ENCODE assay signal across 14 cellular contexts in the genomic region with DNA sequence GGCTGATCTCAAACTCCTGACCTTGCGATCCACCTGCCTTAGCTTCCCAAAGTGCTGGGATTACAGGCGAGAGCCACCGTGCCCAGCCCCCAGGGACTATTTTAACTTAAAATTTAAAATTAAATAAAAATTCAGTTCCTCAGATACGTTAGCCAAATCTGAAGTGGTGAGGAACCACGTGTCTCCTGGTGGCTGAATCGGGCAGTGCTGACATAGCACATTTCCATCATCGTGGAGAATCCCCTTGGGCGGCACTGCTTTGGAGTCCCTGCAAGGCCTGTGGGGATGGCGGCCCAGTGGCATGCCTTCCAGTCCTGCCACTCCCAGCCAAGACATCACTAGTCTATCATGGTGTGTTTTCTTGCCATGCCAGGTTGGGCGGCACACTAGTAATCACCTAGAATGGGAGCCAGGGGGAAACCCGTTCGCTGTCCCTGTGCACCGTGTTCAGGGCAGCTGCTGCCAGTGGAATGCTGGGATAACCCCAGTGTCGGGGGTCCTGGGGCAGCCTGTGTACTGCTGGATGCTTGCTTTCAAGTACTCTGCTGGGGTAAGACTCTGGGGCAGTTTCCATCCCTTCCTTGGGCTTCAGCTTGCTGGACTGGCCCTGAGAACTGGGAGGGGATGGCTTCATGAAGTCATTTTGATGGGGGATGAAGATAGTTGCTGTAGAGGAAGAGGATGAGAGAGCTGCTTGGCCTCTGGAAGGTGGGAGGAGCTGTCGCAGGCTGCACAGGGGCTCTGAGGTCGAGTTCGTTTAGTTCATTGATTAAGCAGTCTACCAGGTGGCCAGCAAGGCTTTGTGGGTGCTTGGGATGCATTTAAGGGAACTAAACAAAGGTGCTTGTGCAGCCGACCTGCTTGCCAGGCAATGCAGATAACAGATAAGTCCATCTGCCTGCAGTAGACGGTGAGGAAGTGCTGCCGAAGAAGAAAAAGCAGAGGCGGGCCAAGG. TPM values are rescaled to one million over a fixed set of nuclear protein-coding genes. Genes with fewer than 3 reads are reported as not detected.
DNase-seq lines count a peak whose midpoint lies in the region; ATAC-seq and TF ChIP-seq lines count a peak whose summit lies in the region.
"Had no signal": no experiment of that assay in that cellular context is flagged by ENCODE, and none has a peak within 500 bp of the region (broad histone marks: within the 10 kb centered on the region; RNA-seq: fewer than 3 reads in every experiment).

No MANE protein-coding gene starts in this region.

- no peak overlapping the region for H3K9ac ChIP-seq in H9 (ENCODE audit: extremely low read depth, insufficient read length, low read length)

- CTCF ChIA-PET in naive thymus-derived CD4-positive, alpha-beta T cell (lab: Charles Lee): no interaction called here

- H4K20me1 ChIP-seq in H9 (ENCODE audit: control insufficient read depth, insufficient read depth, insufficient read length): no peaks in the 10 kb centered on the region

- WGBS in H9 (ENCODE audit: extremely low coverage, insufficient read length, low lambda C conversion rate): no CpG with 5 or more reads among the region's 21 CpGs

- H2AFZ ChIP-seq in H9 (ENCODE audit: low read length): no peak overlapping the region

- no peak overlapping the region for H2BK5ac ChIP-seq in H9 (ENCODE audit: insufficient read length, low read length)

- H3K27ac ChIP-seq in H9 (ENCODE audit: insufficient read length, low read depth, low read length): no peak overlapping the region
- no peak overlapping the region for H3K27ac ChIP-seq in naive thymus-derived CD4-positive, alpha-beta T cell (ENCODE audit: low read depth, low read length)

- no peaks in the 10 kb centered on the region for H3K9me3 Mint-ChIP-seq in H9
- H3K9me3 Mint-ChIP-seq in brain: no peaks in the 10 kb centered on the region
- peaks cover 0 to 2% (median 0%) of the 10 kb centered on the region in 11 donors for H3K9me3 Mint-ChIP-seq in naive thymus-derived CD4-positive, alpha-beta T cell
- H3K9me3 Mint-ChIP-seq: nephron had no signal

- H3K9me3 ChIP-seq in H9 (ENCODE audit: control insufficient read depth, low read depth, low read length): no peaks in the 10 kb centered on the region
- no peaks in the 10 kb centered on the region for H3K9me3 ChIP-seq in naive thymus-derived CD4-positive, alpha-beta T cell (ENCODE audit: control insufficient read depth in 2 of 3, low read length in 3 of 3)

- H3K4me1 Mint-ChIP-seq in H9: peaks cover 8 to 11% of the 10 kb centered on the region in 2 experiments
- H3K4me1 Mint-ChIP-seq in brain: peaks cover 36% of the 10 kb centered on the region
- H3K4me1 Mint-ChIP-seq in naive thymus-derived CD4-positive, alpha-beta T cell: peaks cover 28 to 57% (median 48%) of the 10 kb centered on the region in 7 donors

- TF ChIP-seq CTCF in AG10803 (conservative IDR thresholded peaks at IDR 0.05; ENCODE audit: low read length) (0 out of 2 replicates have a peak, but pooled peaks have one; percentile 19), H9 (conservative IDR thresholded peaks at IDR 0.05) (peak; percentile 52), brain (conservative IDR thresholded peaks at IDR 0.05) (peak in 1 of 2 experiments; percentile 14)

- H3K18ac ChIP-seq in H9 (ENCODE audit: insufficient read length, low read depth, low read length): no peak overlapping the region

- H3K36me3 Mint-ChIP-seq in H9 (ENCODE audit: insufficient read depth in 1 of 3, low read depth in 3 of 3) (peaks cover 6 to 33% (median 16%) of the 10 kb centered on the region in 3 experiments; a peak in 6 of 7 replicates), brain (peaks cover 11% of the 10 kb centered on the region)
- H3K36me3 Mint-ChIP-seq in naive thymus-derived CD4-positive, alpha-beta T cell: peaks cover 0 to 4% (median 0%) of the 10 kb centered on the region in 5 donors

- H3K27me3 ChIP-seq in H9 (ENCODE audit: insufficient read depth, low read length): no peaks in the 10 kb centered on the region
- no peaks in the 10 kb centered on the region for H3K27me3 ChIP-seq in naive thymus-derived CD4-positive, alpha-beta T cell (ENCODE audit: control insufficient read depth in 2 of 2, insufficient read depth in 2 of 2, low read length in 2 of 2)

- H3K56ac ChIP-seq in H9 (ENCODE audit: insufficient read length, low read depth, low read length): no peak overlapping the region

- no peak overlapping the region for H2BK15ac ChIP-seq in H9 (ENCODE audit: low read depth, low read length)

- H3K14ac ChIP-seq in H9 (ENCODE audit: insufficient read depth, low read length): no peak overlapping the region

- no peak overlapping the region for H2BK120ac ChIP-seq in H9 (ENCODE audit: low read depth, low read length, poor library complexity, severe bottlenecking)

- H3K4me3 ChIP-seq in AG10803 (ENCODE audit: low read length): no peak overlapping the region
- H3K4me3 ChIP-seq in naive thymus-derived CD4-positive, alpha-beta T cell (ENCODE audit: low read length): no peak overlapping the region

- no peak overlapping the region for H3T11ph ChIP-seq in H9 (ENCODE audit: low read length)

- no peak overlapping the region for H4K91ac ChIP-seq in H9 (ENCODE audit: insufficient read length, low read depth, low read length)

- POLR2A ChIA-PET in naive thymus-derived CD4-positive, alpha-beta T cell (lab: Charles Lee): interaction anchor here (0.8 to 1.2 kb wide), 2 partner anchors 15 to 16 kb away, joined by 3 read pairs; no protein-coding TSS in a partner anchor

- H3K4me1 ChIP-seq in H9 (ENCODE audit: insufficient read depth, low read length): no peaks in the 10 kb centered on the region
- H3K4me1 ChIP-seq in naive thymus-derived CD4-positive, alpha-beta T cell (ENCODE audit: control insufficient read depth in 2 of 2, insufficient read depth in 2 of 2, low read length in 2 of 2): peaks cover 23 to 29% of the 10 kb centered on the region in 2 donors

- H2BK12ac ChIP-seq in H9 (ENCODE audit: insufficient read length, low read depth, low read length): no peak overlapping the region

- H2BK20ac ChIP-seq in H9 (ENCODE audit: low read depth, low read length, poor library complexity, severe bottlenecking): no peak overlapping the region

- intact Hi-C loops in naive thymus-derived CD4-positive, alpha-beta T cell (cut with micrococcal nuclease): no loop called here

- no peak overlapping the region for H3K4ac ChIP-seq in H9 (ENCODE audit: low read depth, low read length)

- H3K4me3 Mint-ChIP-seq in H9 (no peak overlapping the region), brain (no peak overlapping the region)
- H3K4me3 Mint-ChIP-seq in naive thymus-derived CD4-positive, alpha-beta T cell: peak overlapping the region in 1 of 10 donors; percentile 16

- no peaks in the 10 kb centered on the region for H3K79me2 ChIP-seq in H9 (ENCODE audit: insufficient read depth, low read length)

- H3K27ac Mint-ChIP-seq in H9: peak overlapping the region; percentile 8 to 80 (median 69); a peak in 3 of 7 replicates
- peak overlapping the region in 4 of 5 experiments; percentile 6 to 85 (median 38) for H3K27ac Mint-ChIP-seq in brain
- H3K27ac Mint-ChIP-seq in naive thymus-derived CD4-positive, alpha-beta T cell: peak overlapping the region in 8 of 9 donors; percentile 7 to 82 (median 32)
- H3K27ac Mint-ChIP-seq: nephron had no signal

- no peak for ATAC-seq in naive thymus-derived CD4-positive, alpha-beta T cell

- H3K23ac ChIP-seq in H9 (ENCODE audit: insufficient read length, low read depth, low read length): no peak overlapping the region

- H4K8ac ChIP-seq in H9 (replicated peaks; ENCODE audit: insufficient read length, low read depth, low read length): no peak overlapping the region

- H3K27me3 Mint-ChIP-seq in H9 (ENCODE audit: low read depth): no peaks in the 10 kb centered on the region
- H3K27me3 Mint-ChIP-seq in brain: peaks cover 9% of the 10 kb centered on the region
- no peaks in the 10 kb centered on the region for H3K27me3 Mint-ChIP-seq in naive thymus-derived CD4-positive, alpha-beta T cell

- peaks cover 7% of the 10 kb centered on the region for H3K23me2 ChIP-seq in H9 (ENCODE audit: insufficient read length, low read depth, low read length, poor library complexity, severe bottlenecking)

- H3K79me1 ChIP-seq in H9 (ENCODE audit: insufficient read depth, low read depth, low read length, poor library complexity, severe bottlenecking): peaks cover 4% of the 10 kb centered on the region

- no peak overlapping the region for H4K5ac ChIP-seq in H9 (ENCODE audit: insufficient read length, low read depth, low read length)

- peaks cover 0 to 28% (median 0%) of the 10 kb centered on the region in 3 experiments for H3K36me3 ChIP-seq in naive thymus-derived CD4-positive, alpha-beta T cell (ENCODE audit: control insufficient read depth in 2 of 3, insufficient read depth in 3 of 3, low read length in 3 of 3)

- H2AK5ac ChIP-seq in H9 (ENCODE audit: insufficient read length, low read length): no peak overlapping the region

- no peak for DNase-seq in AG10803 (ENCODE audit: low read depth)
- no peak for DNase-seq in H9
- no peak for DNase-seq in naive thymus-derived CD4-positive, alpha-beta T cell
- no peak for DNase-seq in DMS 273 treated with DMSO at 0.1 percent for 48 hours (lab: John Stamatoyannopoulos, UW)
- DNase-seq in stimulated activated CD4-positive, alpha-beta T cell treated with anti-CD3 and anti-CD28 coated beads, Interleukin-4, amount 100 ng/mL, for 1 hour: no peak
- no peak for DNase-seq in stimulated activated naive CD4-positive, alpha-beta T cell (lab: John Stamatoyannopoulos, UW)
- no peak for DNase-seq in HUDEP-2 (lab: John Stamatoyannopoulos, UW; ENCODE audit: unreplicated experiment in 76 of 76)
- DNase-seq: activated T-cell treated with anti-CD3 and anti-CD28 coated beads, Interleukin-2, amount 50 U/mL, for 1 hour; kidney; MM.1S; Right ventricle myocardium superior had no signal

- no peak overlapping the region for H3K4me2 ChIP-seq in H9 (ENCODE audit: insufficient read depth, insufficient read length, low read length)

RNA-seq across cellular contexts. Expression of a gene that starts 4.6 kb away (rescaled TPM):
- total RNA-seq in H9 (2021): 30.3 and 33.2 TPM in 2 replicates
- polyA plus RNA-seq in brain (ENCODE audit: insufficient read depth, low read depth, low replicate concordance): 24.0 TPM
- 10 to 100 TPM; 39.1 to 70.4 (median 62.2) TPM for total RNA-seq in naive thymus-derived CD4-positive, alpha-beta T cell
- polyA plus RNA-seq in naive thymus-derived CD4-positive, alpha-beta T cell: 10 to 100 TPM; 18.5 to 27.9 TPM

RNA-seq across cellular contexts. Expression of a gene that starts 18.3 kb away (rescaled TPM):
- 31.9 and 32.7 TPM in 2 replicates for total RNA-seq in H9 (2021)
- polyA plus RNA-seq in brain (ENCODE audit: insufficient read depth, low read depth, low replicate concordance): 22.0 TPM
- 10 to 100 TPM; 25.2 to 58.1 (median 33.0) TPM for total RNA-seq in naive thymus-derived CD4-positive, alpha-beta T cell
- polyA plus RNA-seq in naive thymus-derived CD4-positive, alpha-beta T cell: 10 to 100 TPM; 17.2 to 31.1 TPM

RNA-seq across cellular contexts. Expression of a gene that starts 29.1 kb away (rescaled TPM):
- 55.8 and 56.4 TPM in 2 replicates for total RNA-seq in H9 (2021)
- polyA plus RNA-seq in brain (ENCODE audit: insufficient read depth, low read depth, low replicate concordance): 31.7 TPM
- total RNA-seq in naive thymus-derived CD4-positive, alpha-beta T cell: 10 to 100 TPM in 3 of 5 experiments, 1 to 10 TPM in 2; 7.7 to 14.3 (median 12.2) TPM
- polyA plus RNA-seq in naive thymus-derived CD4-positive, alpha-beta T cell: 1 to 10 TPM; 4.4 to 6.3 TPM

RNA-seq across cellular contexts. Expression of a gene that starts 29.3 kb away (rescaled TPM):
- total RNA-seq in H9 (2021): not detected in 2 replicates
- not detected for polyA plus RNA-seq in brain (ENCODE audit: insufficient read depth, low read depth, low replicate concordance)
- total RNA-seq in naive thymus-derived CD4-positive, alpha-beta T cell: not detected
- not detected for polyA plus RNA-seq in naive thymus-derived CD4-positive, alpha-beta T cell
- total RNA-seq: bronchial epithelial cell, kidney, Right ventricle myocardium superior had no signal

RNA-seq across cellular contexts. Expression of a gene that starts 30.1 kb away (rescaled TPM):
- 49.4 and 50.4 TPM in 2 replicates for total RNA-seq in H9 (2021)
- 5.0 TPM for polyA plus RNA-seq in brain (ENCODE audit: insufficient read depth, low read depth, low replicate concordance)
- 10 to 100 TPM; 54.2 to 80.6 (median 73.8) TPM for total RNA-seq in naive thymus-derived CD4-positive, alpha-beta T cell
- 10 to 100 TPM; 13.4 to 29.8 TPM for polyA plus RNA-seq in naive thymus-derived CD4-positive, alpha-beta T cell
